ENCODE assay signal across 13 cellular contexts in the genomic region with DNA sequence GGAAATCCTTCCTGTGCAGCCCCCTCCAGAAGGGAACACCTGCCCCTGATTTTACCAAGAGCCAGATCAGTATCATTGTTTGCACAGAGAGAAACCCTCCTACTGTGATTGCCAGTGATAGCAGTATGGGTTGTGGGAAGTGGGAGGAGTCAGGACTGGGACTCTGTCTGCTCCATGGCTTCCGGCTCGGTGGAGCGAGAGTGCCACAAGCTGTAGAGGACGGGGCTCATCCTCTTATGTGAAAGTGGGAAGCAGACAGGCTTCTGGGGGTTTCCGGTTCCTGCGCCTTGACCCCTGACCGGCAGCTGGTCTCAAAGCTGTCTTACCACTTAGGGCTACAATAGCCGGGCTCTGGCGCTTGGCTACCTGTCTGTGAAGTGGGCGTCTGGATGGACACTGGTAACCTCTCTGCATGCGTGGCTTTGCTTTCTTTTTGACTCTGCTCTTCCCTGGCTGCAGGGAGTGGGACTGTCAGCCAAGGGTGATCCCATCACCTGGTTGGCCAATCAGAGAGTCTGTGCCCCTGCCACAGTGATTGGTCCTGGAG.
DNase-seq lines count a peak whose midpoint lies in the region; TF ChIP-seq lines count a peak whose summit lies in the region.
"Had no signal": no experiment of that assay in that cellular context is flagged by ENCODE, and none has a peak within 500 bp of the region (broad histone marks: within the 10 kb centered on the region; RNA-seq: fewer than 3 reads in every experiment).

No MANE protein-coding gene starts in this region.

- H3K9me3 Mint-ChIP-seq in CD14-positive monocyte = peaks cover 0 to 2% (median 0%) of the 10 kb centered on the region in 7 donors
- H3K9me3 Mint-ChIP-seq: activated T-cell treated with anti-CD3 and anti-CD28 coated beads, Interleukin-2, amount 50 U/mL, for 72 hours; stimulated activated naive CD8-positive, alpha-beta T cell treated with anti-CD3 and anti-CD28 coated beads, Interleukin-15, Interleukin-2, amounts not matched to agents 100 ng/mL and 50 ng/mL, for 24 hours; T-helper 1 cell treated with Interleukin-12 subunit alpha and Interleukin-12 subunit beta and Interleukin-4 antibody, amounts not matched to agents 30 μg/mL and 1 μg/mL, for 36 hours had no signal

- H3K27me3 Mint-ChIP-seq in CD14-positive monocyte (ENCODE audit: low read depth in 3 of 3) = peaks cover 0 to 5% (median 1%) of the 10 kb centered on the region in 3 donors

- no peaks in the 10 kb centered on the region for H3K9me3 ChIP-seq in testis

- no peak overlapping the region for H3K27ac ChIP-seq in testis

- no peaks in the 10 kb centered on the region for H3K4me1 ChIP-seq in testis

- WGBS in testis, 2 donors = 77 to 92% methylated on average over 11 of the region's 11 CpGs

- H3K4me3 Mint-ChIP-seq in CD14-positive monocyte = no peak overlapping the region
- H3K4me3 Mint-ChIP-seq: activated T-cell treated with anti-CD3 and anti-CD28 coated beads, Interleukin-2, amount 50 U/mL, for 72 hours; stimulated activated naive CD8-positive, alpha-beta T cell treated with anti-CD3 and anti-CD28 coated beads, Interleukin-15, Interleukin-2, amounts not matched to agents 100 ng/mL and 50 ng/mL, for 24 hours; T-helper 1 cell treated with Interleukin-12 subunit alpha and Interleukin-12 subunit beta and Interleukin-4 antibody, amounts not matched to agents 30 μg/mL and 1 μg/mL, for 36 hours had no signal

- TF ChIP-seq POLR2A in testis (IDR thresholded peaks at IDR 0.05) = no peak

- no peaks in the 10 kb centered on the region for H3K4me1 Mint-ChIP-seq in CD14-positive monocyte

- TF ChIP-seq CTCF in testis (IDR thresholded peaks at IDR 0.05) = no peak
- no peak for TF ChIP-seq CTCF in CD14-positive monocyte (IDR thresholded peaks at IDR 0.05)

- DNase-seq in DMS153 (lab: John Stamatoyannopoulos, UW) (peak; percentile 53), NCI-H1417 treated with DMSO at 0.1 percent for 48 hours (lab: John Stamatoyannopoulos, UW) (peak; percentile 63), NCI-H526 (lab: John Stamatoyannopoulos, UW) (peak; percentile 6 to 38), ecto neural progenitor cell (ENCODE audit: low spot score) (peak; percentile 37), testis (no peak), CD14-positive monocyte (ENCODE audit: low spot score) (no peak), T1000 (lab: John Stamatoyannopoulos, UW) (no peak), Kasumi-1 (lab: John Stamatoyannopoulos, UW) (no peak)
- DNase-seq: activated CD4-positive, alpha-beta T cell treated with anti-CD3 and anti-CD28 coated beads for 4 hours; mesenchymal stem cell had no signal

- no peaks in the 10 kb centered on the region for H3K27me3 ChIP-seq in testis

- H3K4me3 ChIP-seq in testis = no peak overlapping the region

- intact Hi-C loops in testis (cut with DNase I; ENCODE audit: low total_unique reads) (no loop called here), CD14-positive monocyte (cut with micrococcal nuclease) (no loop called here)

- no peaks in the 10 kb centered on the region for H3K36me3 ChIP-seq in testis (ENCODE audit: low read depth, missing control alignments)

- peak overlapping the region in 1 of 7 donors; percentile 12 for H3K27ac Mint-ChIP-seq in CD14-positive monocyte
- H3K27ac Mint-ChIP-seq: activated T-cell treated with anti-CD3 and anti-CD28 coated beads, Interleukin-2, amount 50 U/mL, for 72 hours; stimulated activated naive CD8-positive, alpha-beta T cell treated with anti-CD3 and anti-CD28 coated beads, Interleukin-15, Interleukin-2, amounts not matched to agents 100 ng/mL and 50 ng/mL, for 24 hours; T-helper 1 cell treated with Interleukin-12 subunit alpha and Interleukin-12 subunit beta and Interleukin-4 antibody, amounts not matched to agents 30 μg/mL and 1 μg/mL, for 36 hours had no signal

- peaks cover 0 to 2% of the 10 kb centered on the region in 2 donors for H3K36me3 Mint-ChIP-seq in CD14-positive monocyte

Comparison
In these comparisons a context has a peak if more than half of its experiments do, and no peak if none do; other contexts are left out.
1. DNase-seq: peak in DMS153 (single experiment), NCI-H1417 treated with DMSO at 0.1 percent for 48 hours (single experiment), NCI-H526 (2 of 2) and ecto neural progenitor cell (single experiment); none in testis (single experiment), CD14-positive monocyte (single experiment), T1000 (single experiment) and Kasumi-1 (0 of 2).